ENCODE assay signal across 8 cellular contexts in the genomic region with DNA sequence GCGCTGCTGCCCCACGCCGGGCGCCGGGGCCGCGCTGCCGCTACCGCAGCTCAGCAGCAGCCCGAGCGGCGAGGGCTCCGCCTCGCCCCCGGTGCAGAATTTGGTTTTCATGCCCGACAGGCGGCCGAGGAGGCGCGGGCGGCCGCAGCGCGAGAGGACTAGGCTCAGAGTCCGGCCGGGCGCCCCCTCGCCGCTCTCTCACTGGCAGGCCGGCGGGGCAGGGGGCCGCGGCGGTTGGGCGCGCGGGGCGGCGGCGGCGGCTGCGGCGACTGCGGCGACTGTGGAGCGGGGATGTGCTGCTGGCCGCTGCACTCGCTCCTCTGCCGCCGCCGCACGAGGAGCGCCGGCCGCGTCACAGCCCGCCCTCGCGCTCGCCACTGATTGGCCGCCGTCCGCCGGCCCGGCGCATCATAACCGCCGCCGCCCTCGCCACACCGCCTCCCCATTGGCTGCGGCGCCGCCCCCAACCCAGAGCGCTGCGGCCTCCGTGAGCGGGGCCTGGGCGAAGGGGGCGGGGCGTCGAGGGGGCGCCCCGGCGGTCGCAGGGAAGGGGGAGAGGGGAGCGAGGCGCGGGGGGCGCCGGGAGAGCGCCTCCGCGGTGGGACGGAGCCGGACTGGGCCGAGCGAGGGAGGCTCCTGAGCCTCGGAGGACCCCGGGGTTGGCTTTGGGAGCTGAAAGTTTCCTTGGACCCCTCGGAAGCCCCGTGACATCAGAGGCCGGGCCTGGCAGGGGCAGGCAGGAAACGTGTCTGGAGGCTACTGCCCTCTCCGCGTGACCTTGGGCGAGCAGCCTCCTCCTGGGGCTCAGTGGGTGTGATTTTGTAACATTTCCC. TPM values are rescaled to one million over a fixed set of nuclear protein-coding genes. Genes with fewer than 3 reads are reported as not detected.
A peak's percentile ranks its signal among the peaks of the same experiment; 100 is the strongest.
DNase-seq lines count a peak whose midpoint lies in the region; ATAC-seq and TF ChIP-seq lines count a peak whose summit lies in the region.

A gene (minus strand): TSS at position 322 of the 833 bp plus-strand sequence. CDS start 211 bp downstream, at position 111.

- H3K4me1 ChIP-seq in GM23338 (ENCODE audit: insufficient read depth) = peaks cover 71% of the 10 kb centered on the region

- H2AFZ ChIP-seq in GM23338 = no peak within 1 kb of the TSS

- H3K27me3 Mint-ChIP-seq in GM23338 (ENCODE audit: insufficient read depth, low read depth, poor library complexity) = peaks cover 16% of the 10 kb centered on the region
- no peaks in the 10 kb centered on the region for H3K27me3 Mint-ChIP-seq in natural killer cell treated with Interleukin-12 subunit alpha and Interleukin-12 subunit beta and Interleukin-15 and Interleukin-18, amount 100 ng/mL, for 72 hours

- H3K27ac Mint-ChIP-seq in GM23338 = peak within 1 kb of the TSS; percentile 98
- peak within 1 kb of the TSS; percentile 70 to 74 for H3K27ac Mint-ChIP-seq in natural killer cell treated with Interleukin-12 subunit alpha and Interleukin-12 subunit beta and Interleukin-15 and Interleukin-18, amount 100 ng/mL, for 72 hours

- peaks cover 47% of the 10 kb centered on the region for H3K79me2 ChIP-seq in GM23338 (replicated peaks; ENCODE audit: insufficient read depth)

- peak; percentile 68 for TF ChIP-seq POLR2A in Raji (IDR thresholded peaks at IDR 0.05; ENCODE audit: insufficient read depth, low read depth, low read length)

- peak; percentile 94 for DNase-seq in EL
- DNase-seq in GM23338 (ENCODE audit: low spot score) = peak; percentile 97
- peak; percentile 80 to 82 for DNase-seq in Kasumi-1 (lab: John Stamatoyannopoulos, UW)
- peak; percentile 79 for DNase-seq in activated T-helper 9 cell treated with anti-CD3 and anti-CD28 coated beads, Interleukin-2, amount 50 U/mL, for 16 hours (ENCODE audit: low read depth)
- DNase-seq in fibroblast of peridontal ligament (ENCODE audit: extremely low read depth) = peak; percentile 70
- DNase-seq in natural killer cell treated with Interleukin-12 subunit alpha and Interleukin-12 subunit beta and Interleukin-15 and Interleukin-18, amount 100 ng/mL, for 72 hours (ENCODE audit: low spot score) = peak; percentile 96
- peak; percentile 84 for DNase-seq in stimulated activated naive CD4-positive, alpha-beta T cell treated with Interleukin-2 at 50 U/mL for 16 hours (lab: John Stamatoyannopoulos, UW)

- no peaks in the 10 kb centered on the region for H3K9me2 ChIP-seq in GM23338 (ENCODE audit: insufficient read depth)

- H4K20me1 ChIP-seq in GM23338 (replicated peaks; ENCODE audit: insufficient read depth) = peaks cover 39% of the 10 kb centered on the region

- no peaks in the 10 kb centered on the region for H3K27me3 ChIP-seq in GM23338 (ENCODE audit: insufficient read depth)

- peak within 1 kb of the TSS; percentile 85 for H3K4me2 ChIP-seq in GM23338

- peaks cover 16% of the 10 kb centered on the region for H3F3A ChIP-seq in GM23338 (replicated peaks; ENCODE audit: low read depth)

- H3K36me3 Mint-ChIP-seq in GM23338 (ENCODE audit: low read depth) = peaks cover 29% of the 10 kb centered on the region
- no peaks in the 10 kb centered on the region for H3K36me3 Mint-ChIP-seq in natural killer cell treated with Interleukin-12 subunit alpha and Interleukin-12 subunit beta and Interleukin-15 and Interleukin-18, amount 100 ng/mL, for 72 hours

- peak within 1 kb of the TSS; percentile 96 for H3K4me3 Mint-ChIP-seq in GM23338
- H3K4me3 Mint-ChIP-seq in natural killer cell treated with Interleukin-12 subunit alpha and Interleukin-12 subunit beta and Interleukin-15 and Interleukin-18, amount 100 ng/mL, for 72 hours = peak within 1 kb of the TSS; percentile 86

- peak within 1 kb of the TSS; percentile 98 for H3K27ac ChIP-seq in GM23338 (ENCODE audit: low read depth)

- peak within 1 kb of the TSS; percentile 99 for H3K4me3 ChIP-seq in GM23338

- ATAC-seq in GM23338 = peak; percentile 79
- peak; percentile 97 to 98 for ATAC-seq in natural killer cell treated with Interleukin-12 subunit alpha and Interleukin-12 subunit beta and Interleukin-15 and Interleukin-18, amount 100 ng/mL, for 72 hours

- no peaks in the 10 kb centered on the region; the same call in 2 of the 3 replicates for H3K9me3 Mint-ChIP-seq in GM23338
- no peaks in the 10 kb centered on the region for H3K9me3 Mint-ChIP-seq in natural killer cell treated with Interleukin-12 subunit alpha and Interleukin-12 subunit beta and Interleukin-15 and Interleukin-18, amount 100 ng/mL, for 72 hours

- H3K36me3 ChIP-seq in GM23338 (ENCODE audit: insufficient read depth) = peaks cover 6% of the 10 kb centered on the region; the same call in 1 of the 2 replicates

- peaks cover 66% of the 10 kb centered on the region for H3K4me1 Mint-ChIP-seq in GM23338
- H3K4me1 Mint-ChIP-seq in natural killer cell treated with Interleukin-12 subunit alpha and Interleukin-12 subunit beta and Interleukin-15 and Interleukin-18, amount 100 ng/mL, for 72 hours (ENCODE audit: low read depth in 2 of 2) = peaks cover 3 to 9% of the 10 kb centered on the region in 2 donors

- no peak for TF ChIP-seq CTCF in GM23338 (conservative IDR thresholded peaks at IDR 0.05; ENCODE audit: low read depth in 2 of 2)

TF ChIP-seq in GM23338, 12 proteins besides CTCF, POLR2A, EP300 and RAD21 (continues in another document):
- TF ChIP-seq POLR2AphosphoS5 (IDR thresholded peaks at IDR 0.05; ENCODE audit: low read depth) (peak; percentile 23; the same call in 1 of the 2 replicates), NANOG (IDR thresholded peaks at IDR 0.05; ENCODE audit: borderline replicate concordance) (no peak), EZH2 (IDR thresholded peaks at IDR 0.05; ENCODE audit: low read depth, unreplicated experiment) (no peak)
- TF ChIP-seq, protein P1, sequence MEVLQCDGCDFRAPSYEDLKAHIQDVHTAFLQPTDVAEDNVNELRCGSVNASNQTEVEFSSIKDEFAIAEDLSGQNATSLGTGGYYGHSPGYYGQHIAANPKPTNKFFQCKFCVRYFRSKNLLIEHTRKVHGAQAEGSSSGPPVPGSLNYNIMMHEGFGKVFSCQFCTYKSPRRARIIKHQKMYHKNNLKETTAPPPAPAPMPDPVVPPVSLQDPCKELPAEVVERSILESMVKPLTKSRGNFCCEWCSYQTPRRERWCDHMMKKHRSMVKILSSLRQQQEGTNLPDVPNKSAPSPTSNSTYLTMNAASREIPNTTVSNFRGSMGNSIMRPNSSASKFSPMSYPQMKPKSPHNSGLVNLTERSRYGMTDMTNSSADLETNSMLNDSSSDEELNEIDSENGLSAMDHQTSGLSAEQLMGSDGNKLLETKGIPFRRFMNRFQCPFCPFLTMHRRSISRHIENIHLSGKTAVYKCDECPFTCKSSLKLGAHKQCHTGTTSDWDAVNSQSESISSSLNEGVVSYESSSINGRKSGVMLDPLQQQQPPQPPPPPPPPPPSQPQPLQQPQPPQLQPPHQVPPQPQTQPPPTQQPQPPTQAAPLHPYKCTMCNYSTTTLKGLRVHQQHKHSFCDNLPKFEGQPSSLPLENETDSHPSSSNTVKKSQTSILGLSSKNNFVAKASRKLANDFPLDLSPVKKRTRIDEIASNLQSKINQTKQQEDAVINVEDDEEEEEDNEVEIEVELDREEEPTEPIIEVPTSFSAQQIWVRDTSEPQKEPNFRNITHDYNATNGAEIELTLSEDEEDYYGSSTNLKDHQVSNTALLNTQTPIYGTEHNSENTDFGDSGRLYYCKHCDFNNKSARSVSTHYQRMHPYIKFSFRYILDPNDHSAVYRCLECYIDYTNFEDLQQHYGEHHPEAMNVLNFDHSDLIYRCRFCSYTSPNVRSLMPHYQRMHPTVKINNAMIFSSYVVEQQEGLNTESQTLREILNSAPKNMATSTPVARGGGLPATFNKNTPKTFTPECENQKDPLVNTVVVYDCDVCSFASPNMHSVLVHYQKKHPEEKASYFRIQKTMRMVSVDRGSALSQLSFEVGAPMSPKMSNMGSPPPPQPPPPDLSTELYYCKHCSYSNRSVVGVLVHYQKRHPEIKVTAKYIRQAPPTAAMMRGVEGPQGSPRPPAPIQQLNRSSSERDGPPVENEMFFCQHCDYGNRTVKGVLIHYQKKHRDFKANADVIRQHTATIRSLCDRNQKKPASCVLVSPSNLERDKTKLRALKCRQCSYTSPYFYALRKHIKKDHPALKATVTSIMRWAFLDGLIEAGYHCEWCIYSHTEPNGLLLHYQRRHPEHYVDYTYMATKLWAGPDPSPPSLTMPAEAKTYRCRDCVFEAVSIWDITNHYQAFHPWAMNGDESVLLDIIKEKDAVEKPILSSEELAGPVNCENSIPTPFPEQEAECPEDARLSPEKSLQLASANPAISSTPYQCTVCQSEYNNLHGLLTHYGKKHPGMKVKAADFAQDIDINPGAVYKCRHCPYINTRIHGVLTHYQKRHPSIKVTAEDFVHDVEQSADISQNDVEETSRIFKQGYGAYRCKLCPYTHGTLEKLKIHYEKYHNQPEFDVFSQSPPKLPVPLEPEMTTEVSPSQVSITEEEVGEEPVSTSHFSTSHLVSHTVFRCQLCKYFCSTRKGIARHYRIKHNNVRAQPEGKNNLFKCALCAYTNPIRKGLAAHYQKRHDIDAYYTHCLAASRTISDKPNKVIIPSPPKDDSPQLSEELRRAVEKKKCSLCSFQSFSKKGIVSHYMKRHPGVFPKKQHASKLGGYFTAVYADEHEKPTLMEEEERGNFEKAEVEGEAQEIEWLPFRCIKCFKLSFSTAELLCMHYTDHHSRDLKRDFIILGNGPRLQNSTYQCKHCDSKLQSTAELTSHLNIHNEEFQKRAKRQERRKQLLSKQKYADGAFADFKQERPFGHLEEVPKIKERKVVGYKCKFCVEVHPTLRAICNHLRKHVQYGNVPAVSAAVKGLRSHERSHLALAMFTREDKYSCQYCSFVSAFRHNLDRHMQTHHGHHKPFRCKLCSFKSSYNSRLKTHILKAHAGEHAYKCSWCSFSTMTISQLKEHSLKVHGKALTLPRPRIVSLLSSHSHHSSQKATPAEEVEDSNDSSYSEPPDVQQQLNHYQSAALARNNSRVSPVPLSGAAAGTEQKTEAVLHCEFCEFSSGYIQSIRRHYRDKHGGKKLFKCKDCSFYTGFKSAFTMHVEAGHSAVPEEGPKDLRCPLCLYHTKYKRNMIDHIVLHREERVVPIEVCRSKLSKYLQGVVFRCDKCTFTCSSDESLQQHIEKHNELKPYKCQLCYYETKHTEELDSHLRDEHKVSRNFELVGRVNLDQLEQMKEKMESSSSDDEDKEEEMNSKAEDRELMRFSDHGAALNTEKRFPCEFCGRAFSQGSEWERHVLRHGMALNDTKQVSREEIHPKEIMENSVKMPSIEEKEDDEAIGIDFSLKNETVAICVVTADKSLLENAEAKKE (CRISPR knock-in tag; IDR thresholded peaks at IDR 0.05) = no peak

RNA-seq across cellular contexts. Expression of the gene that starts here (rescaled TPM):
- 92.5 and 94.4 TPM in 2 replicates for total RNA-seq in GM23338 (2014; rRNA removed; shearing (Covaris generic))
- polyA plus RNA-seq in GM23338 (2016; fragmentation: Nextera tagmentation; extraction: Ambion mirVana) = 37.1 and 40.1 TPM in 2 replicates
- 10 to 100 TPM; 10.6 to 34.9 TPM for total RNA-seq in natural killer cell treated with Interleukin-12 subunit alpha and Interleukin-12 subunit beta and Interleukin-15 and Interleukin-18, amount 100 ng/mL, for 72 hours

Comparison
In these comparisons a context has a peak if more than half of its experiments do, and no peak if none do; other contexts are left out.
1. Peak in every context shown above with its lines: DNase-seq, ATAC-seq, H3K4me3 ChIP-seq and H3K27ac ChIP-seq.